In the genomic region with DNA sequence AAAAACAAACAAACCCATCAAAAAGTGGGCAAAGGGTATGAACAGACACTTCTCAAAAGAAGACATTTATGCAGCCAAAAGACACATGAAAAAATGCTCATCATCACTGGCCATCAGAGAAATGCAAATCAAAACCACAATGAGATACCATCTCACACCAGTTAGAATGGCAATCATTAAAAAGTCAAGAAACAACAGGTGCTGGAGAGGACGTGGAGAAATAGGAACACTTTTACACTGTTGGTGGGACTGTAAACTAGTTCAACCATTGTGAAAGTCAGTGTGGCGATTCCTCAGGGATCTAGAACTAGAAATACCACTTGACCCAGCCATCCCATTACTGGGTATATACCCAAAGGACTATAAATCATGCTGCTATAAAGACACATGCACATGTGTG, we compare ENCODE assay signal across 2 cellular contexts.
A peak's percentile ranks its signal among the peaks of the same experiment; 100 is the strongest.
DNase-seq lines count a peak whose midpoint lies in the region; ATAC-seq, FAIRE-seq and TF ChIP-seq lines count a peak whose summit lies in the region.
"Not testable (repeated sequence)": the region's sequence is repeated elsewhere in the genome, so short reads cannot be mapped to it uniquely, and the experiment has no call there.

No MANE protein-coding gene starts in this region.

- not testable (repeated sequence) for H3K9me3 ChIP-seq in HEK293 (ENCODE audit: control insufficient read depth, insufficient read depth, low read depth, low read length); K562 (replicated peaks; ENCODE audit: control insufficient read depth, insufficient read depth, low read depth, low read length)

- intact Hi-C loops in K562 (cut with micrococcal nuclease) = not testable (repeated sequence)

- not testable (repeated sequence) for TF ChIP-seq CTCF in HEK293 (tag by site-specific recombination; IDR thresholded peaks at IDR 0.05); K562 (IDR thresholded peaks at IDR 0.05 in 2 of 3, conservative IDR thresholded peaks at IDR 0.05 in 1 of 3; ENCODE audit: insufficient read depth in 2 of 3, low read depth in 1 of 3, low read length in 3 of 3)

- not testable (repeated sequence) for H3K4me2 ChIP-seq in K562 (ENCODE audit: insufficient read depth, low read length)

- not testable (repeated sequence) for TF ChIP-seq RAD21 in K562 (CRISPR knock-in tag; conservative IDR thresholded peaks at IDR 0.05 in 1 of 2, IDR thresholded peaks at IDR 0.05 in 1 of 2)

- not testable (repeated sequence) for DNase-seq in K562 (ENCODE audit: extremely low read depth in 1 of 4, low spot score in 3 of 4)

- H2AFZ ChIP-seq in K562 (ENCODE audit: low read depth, low read length) = not testable (repeated sequence)

- not testable (repeated sequence) for H3K4me3 ChIP-seq in HEK293 (ENCODE audit: low read depth, low read length); K562

- not testable (repeated sequence) for H3K9ac ChIP-seq in K562 (ENCODE audit: insufficient read depth in 1 of 2, low read depth in 2 of 2, low read length in 2 of 2)

- in situ Hi-C loops in K562 (cut with MboI) = not testable (repeated sequence)

- H3K4me1 ChIP-seq in HEK293 (ENCODE audit: control insufficient read depth, insufficient read depth, low read length); K562 (replicated peaks in 1 of 2; ENCODE audit: control insufficient read depth in 2 of 2, insufficient read depth in 2 of 2, low read length in 2 of 2): not testable (repeated sequence)

- TF ChIP-seq EP300 in K562 (IDR thresholded peaks at IDR 0.05; ENCODE audit: low read length) = not testable (repeated sequence)

- not testable (repeated sequence) for TF ChIP-seq POLR2A in K562 (conservative IDR thresholded peaks at IDR 0.05)

- no CpG with 5 or more reads among the region's 2 CpGs for WGBS in K562 (ENCODE audit: insufficient coverage, low coverage, missing lambda C conversion rate)

- CTCF ChIA-PET in HEK293 (lab: Yijun Ruan, JAX); K562 (lab: Yijun Ruan, JAX; ENCODE audit: low intra/inter-chr PET ratio): not testable (repeated sequence)

- ATAC-seq in K562 = not testable (repeated sequence)

- POLR2A ChIA-PET in HEK293 (lab: Yijun Ruan, JAX); K562 (lab: Yijun Ruan, JAX): not testable (repeated sequence)

- not testable (repeated sequence) for H3K27me3 ChIP-seq in K562 (ENCODE audit: control insufficient read depth in 2 of 2, insufficient read depth in 2 of 2, low read length in 2 of 2)

- H3K27ac ChIP-seq in HEK293 (ENCODE audit: extremely low read depth, low read depth, low read length); K562 (ENCODE audit: extremely low read depth, low read depth, low read length): not testable (repeated sequence)

- not testable (repeated sequence) for H3K36me3 ChIP-seq in HEK293 (ENCODE audit: control insufficient read depth in 2 of 2, insufficient read depth in 1 of 2, low read length in 2 of 2); K562 (ENCODE audit: control insufficient read depth, insufficient read depth, low read length)

- not testable (repeated sequence) for H3K9me1 ChIP-seq in K562 (ENCODE audit: control insufficient read depth, insufficient read depth, low read length)

- not testable (repeated sequence) for H3K79me2 ChIP-seq in K562 (ENCODE audit: control insufficient read depth, insufficient read depth, low read length)

- not testable (repeated sequence) for FAIRE-seq in K562 (lab: Jason Lieb, UNC)

- BruUV-seq in K562 (replicated peaks; lab: Mats Ljungman, UMichigan) = not testable (repeated sequence)

- H4K20me1 ChIP-seq in K562 (replicated peaks; ENCODE audit: control insufficient read depth, insufficient read depth, low read length) = not testable (repeated sequence)

TF ChIP-seq in HEK293, 187 proteins besides CTCF, POLR2A, EP300 and RAD21:
- TF ChIP-seq SCRT2 (tag by site-specific recombination; IDR thresholded peaks at IDR 0.05) = peak; percentile 43
- TF ChIP-seq ZNF184 (tag by site-specific recombination; IDR thresholded peaks at IDR 0.05) = peak; percentile 95

TF ChIP-seq in K562, 482 proteins besides CTCF, POLR2A, EP300 and RAD21:
- TF ChIP-seq ZNF184 (CRISPR knock-in tag; IDR thresholded peaks at IDR 0.05) = 0 out of 2 replicates have a peak, but pooled peaks have one; percentile 27
- TF ChIP-seq, protein P1, sequence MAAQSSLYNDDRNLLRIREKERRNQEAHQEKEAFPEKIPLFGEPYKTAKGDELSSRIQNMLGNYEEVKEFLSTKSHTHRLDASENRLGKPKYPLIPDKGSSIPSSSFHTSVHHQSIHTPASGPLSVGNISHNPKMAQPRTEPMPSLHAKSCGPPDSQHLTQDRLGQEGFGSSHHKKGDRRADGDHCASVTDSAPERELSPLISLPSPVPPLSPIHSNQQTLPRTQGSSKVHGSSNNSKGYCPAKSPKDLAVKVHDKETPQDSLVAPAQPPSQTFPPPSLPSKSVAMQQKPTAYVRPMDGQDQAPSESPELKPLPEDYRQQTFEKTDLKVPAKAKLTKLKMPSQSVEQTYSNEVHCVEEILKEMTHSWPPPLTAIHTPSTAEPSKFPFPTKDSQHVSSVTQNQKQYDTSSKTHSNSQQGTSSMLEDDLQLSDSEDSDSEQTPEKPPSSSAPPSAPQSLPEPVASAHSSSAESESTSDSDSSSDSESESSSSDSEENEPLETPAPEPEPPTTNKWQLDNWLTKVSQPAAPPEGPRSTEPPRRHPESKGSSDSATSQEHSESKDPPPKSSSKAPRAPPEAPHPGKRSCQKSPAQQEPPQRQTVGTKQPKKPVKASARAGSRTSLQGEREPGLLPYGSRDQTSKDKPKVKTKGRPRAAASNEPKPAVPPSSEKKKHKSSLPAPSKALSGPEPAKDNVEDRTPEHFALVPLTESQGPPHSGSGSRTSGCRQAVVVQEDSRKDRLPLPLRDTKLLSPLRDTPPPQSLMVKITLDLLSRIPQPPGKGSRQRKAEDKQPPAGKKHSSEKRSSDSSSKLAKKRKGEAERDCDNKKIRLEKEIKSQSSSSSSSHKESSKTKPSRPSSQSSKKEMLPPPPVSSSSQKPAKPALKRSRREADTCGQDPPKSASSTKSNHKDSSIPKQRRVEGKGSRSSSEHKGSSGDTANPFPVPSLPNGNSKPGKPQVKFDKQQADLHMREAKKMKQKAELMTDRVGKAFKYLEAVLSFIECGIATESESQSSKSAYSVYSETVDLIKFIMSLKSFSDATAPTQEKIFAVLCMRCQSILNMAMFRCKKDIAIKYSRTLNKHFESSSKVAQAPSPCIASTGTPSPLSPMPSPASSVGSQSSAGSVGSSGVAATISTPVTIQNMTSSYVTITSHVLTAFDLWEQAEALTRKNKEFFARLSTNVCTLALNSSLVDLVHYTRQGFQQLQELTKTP (IDR thresholded peaks at IDR 0.05; ENCODE audit: low read depth in 1 of 2, partially characterized antibody in 2 of 2) = peak in 1 of 2 experiments; percentile 80
